8 cellular contexts compared by ENCODE assay signal in the genomic region with DNA sequence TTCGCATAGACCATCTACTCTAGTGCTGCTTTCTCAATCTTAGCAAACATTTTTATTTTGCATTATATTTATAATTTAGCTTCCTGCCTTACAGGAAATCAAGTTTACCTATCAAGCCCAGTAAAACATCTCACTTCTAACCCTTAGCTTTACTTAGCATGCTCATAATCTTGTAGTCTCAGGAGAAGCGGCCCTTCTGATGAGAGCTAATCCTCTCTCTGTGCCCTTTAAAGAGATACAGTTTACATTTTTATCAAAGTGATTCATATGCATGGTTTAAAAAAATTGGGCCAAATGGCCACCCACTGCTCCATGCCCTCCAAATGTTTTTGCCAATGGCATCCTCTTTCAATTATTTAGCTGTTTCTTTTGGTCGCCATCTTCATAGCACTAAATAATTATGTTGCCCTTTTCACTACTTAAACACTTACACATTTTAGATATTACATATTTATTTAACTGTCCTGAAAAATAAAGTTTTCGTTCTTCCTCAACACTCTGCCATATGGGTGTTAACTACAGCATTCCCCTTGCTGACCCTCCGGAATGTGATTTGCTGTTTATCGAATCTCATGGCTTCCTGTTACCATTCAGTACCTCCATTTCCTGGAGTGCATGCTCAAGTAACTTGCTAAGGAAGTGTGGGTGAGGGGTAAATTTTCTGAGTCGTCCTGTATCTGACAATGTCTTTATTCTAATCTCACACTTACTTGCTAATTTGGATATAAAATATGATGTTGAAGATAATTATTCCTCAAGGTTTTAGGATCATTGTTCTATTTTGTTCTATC. TPM values are rescaled to one million over a fixed set of nuclear protein-coding genes. Genes with fewer than 3 reads are reported as not detected.
DNase-seq lines count a peak whose midpoint lies in the region; ATAC-seq and TF ChIP-seq lines count a peak whose summit lies in the region.

No MANE protein-coding gene starts in this region.

- H3K27me3 Mint-ChIP-seq in naive thymus-derived CD8-positive, alpha-beta T cell = no peaks in the 10 kb centered on the region

- H3K4me1 Mint-ChIP-seq in naive thymus-derived CD8-positive, alpha-beta T cell = peaks cover 25 to 66% (median 52%) of the 10 kb centered on the region in 4 donors

- DNase-seq in GM12865 (ENCODE audit: low read depth) (peak; percentile 22), NT2/D1 (ENCODE audit: low read depth, low spot score) (peak; percentile 1), dermis blood vessel endothelial cell (peak; percentile 82), Peyer's patch (no peak), DMS79 (lab: John Stamatoyannopoulos, UW) (no peak), OCI-M2 (lab: John Stamatoyannopoulos, UW; ENCODE audit: unreplicated experiment) (no peak)
- peak in 4 of 10 donors; percentile 6 to 45 (median 33) for DNase-seq in naive thymus-derived CD8-positive, alpha-beta T cell

- TF ChIP-seq POLR2A in Peyer's patch (IDR thresholded peaks at IDR 0.05) = no peak

- TF ChIP-seq CTCF in GM12865 (IDR thresholded peaks at IDR 0.05; ENCODE audit: insufficient read depth, low read depth, low read length, missing control alignments) = no peak
- TF ChIP-seq CTCF in Peyer's patch (IDR thresholded peaks at IDR 0.05) = no peak

- H3K9ac ChIP-seq in NT2/D1 (ENCODE audit: insufficient read length, low read depth) = no peak overlapping the region

- no peaks in the 10 kb centered on the region for H3K27me3 ChIP-seq in NT2/D1 (ENCODE audit: insufficient read depth, insufficient read length)
- H3K27me3 ChIP-seq in Peyer's patch = no peaks in the 10 kb centered on the region

- no peaks in the 10 kb centered on the region for H3K4me1 ChIP-seq in NT2/D1 (ENCODE audit: insufficient read depth, insufficient read length)
- H3K4me1 ChIP-seq in Peyer's patch = peaks cover 0 to 12% (median 2%) of the 10 kb centered on the region in 4 donors

- H3K36me3 ChIP-seq in NT2/D1 (ENCODE audit: insufficient read depth, insufficient read length, low read length) = peaks cover 13% of the 10 kb centered on the region
- peaks cover 0 to 13% (median 0%) of the 10 kb centered on the region in 3 donors for H3K36me3 ChIP-seq in Peyer's patch

- peak overlapping the region; percentile 68 to 88 (median 80) for H3K4me3 Mint-ChIP-seq in naive thymus-derived CD8-positive, alpha-beta T cell

- peak overlapping the region; percentile 67 to 96 (median 92) for H3K27ac Mint-ChIP-seq in naive thymus-derived CD8-positive, alpha-beta T cell

- no peak overlapping the region for H3K4me3 ChIP-seq in GM12865 (ENCODE audit: low read depth, low read length)
- no peak overlapping the region for H3K4me3 ChIP-seq in NT2/D1 (ENCODE audit: insufficient read length, low read depth)
- H3K4me3 ChIP-seq in Peyer's patch = no peak overlapping the region

- no peaks in the 10 kb centered on the region for H3K9me3 ChIP-seq in NT2/D1 (ENCODE audit: insufficient read depth, low read length)
- H3K9me3 ChIP-seq in Peyer's patch = no peaks in the 10 kb centered on the region

- peaks cover 5 to 41% (median 12%) of the 10 kb centered on the region in 3 donors for H3K36me3 Mint-ChIP-seq in naive thymus-derived CD8-positive, alpha-beta T cell

- POLR2A ChIA-PET in naive thymus-derived CD8-positive, alpha-beta T cell (lab: Charles Lee) = interaction anchor here (0.5 to 2.3 kb wide), 12 partner anchors 8 to 183 kb away, joined by 3 to 15 read pairs (median 4); a partner anchor contains a TSS

- peak; percentile 73 to 74 for ATAC-seq in naive thymus-derived CD8-positive, alpha-beta T cell
- no peak for ATAC-seq in GM18517 (IDR thresholded peaks at IDR 0.05; ENCODE audit: unreplicated experiment)

- peaks cover 0 to 4% (median 0%) of the 10 kb centered on the region in 9 donors for H3K9me3 Mint-ChIP-seq in naive thymus-derived CD8-positive, alpha-beta T cell

- H3K27ac ChIP-seq in Peyer's patch = peak overlapping the region in 2 of 4 donors; percentile 1 to 12

RNA-seq across cellular contexts. Expression of a gene that starts 29.3 kb away (rescaled TPM):
- 32.3 and 45.9 TPM in 2 replicates for total RNA-seq in dermis blood vessel endothelial cell
- total RNA-seq in naive thymus-derived CD8-positive, alpha-beta T cell = 100 to 1,000 TPM; 103 to 113 TPM
- polyA plus RNA-seq in naive thymus-derived CD8-positive, alpha-beta T cell = 10 to 100 TPM in 2 of 3 donors, 1 to 10 TPM in 1; 6.5 to 23.0 (median 14.0) TPM
- total RNA-seq in Peyer's patch = 10 to 100 TPM; 44.0 to 95.7 (median 62.9) TPM

Comparison
In these comparisons a context has a peak if more than half of its experiments do, and no peak if none do; other contexts are left out.
1. DNase-seq: peak in GM12865 (single experiment), NT2/D1 (single experiment) and dermis blood vessel endothelial cell (single experiment); none in Peyer's patch (0 of 3), DMS79 (single experiment) and OCI-M2 (single experiment).